Comparison of ENCODE assay signal across 1 cellular context in the genomic region with DNA sequence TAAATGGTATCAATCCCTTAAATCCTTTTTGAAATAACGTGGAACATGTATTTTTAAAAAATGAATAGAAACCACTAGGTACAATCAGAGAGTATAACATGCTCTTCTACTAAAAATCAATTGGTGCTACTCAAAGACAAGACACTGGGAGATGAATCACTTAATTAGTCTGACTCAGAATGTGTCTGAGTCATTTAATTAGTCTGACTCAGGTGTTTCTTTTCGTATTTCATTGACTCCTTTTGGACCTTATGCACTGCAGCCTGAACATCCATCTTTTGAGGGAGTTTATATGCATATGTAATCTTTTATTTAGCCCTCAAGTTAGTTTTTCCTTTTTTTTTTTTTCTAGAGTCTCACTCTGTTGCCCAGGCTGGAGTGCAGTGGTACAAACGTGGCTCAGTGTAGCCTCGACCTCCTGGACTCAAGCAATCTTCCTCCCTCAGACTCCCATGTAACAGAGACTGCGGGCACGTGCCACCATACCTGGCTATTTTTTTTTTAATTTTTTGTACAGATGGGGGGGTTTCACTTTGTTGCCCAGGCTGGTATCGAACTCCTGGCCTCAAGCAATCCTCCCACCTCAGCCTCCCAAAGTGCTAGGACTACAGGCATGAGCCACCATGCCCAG.
TF ChIP-seq lines count a peak whose summit lies in the region.

No MANE protein-coding gene starts in this region.

TF ChIP-seq in HCT116, 20 proteins besides CTCF, POLR2A, EP300 and RAD21 (continued from another document):
- TF ChIP-seq REST (IDR thresholded peaks at IDR 0.05; ENCODE audit: low read depth) (no peak), ZNF274 (IDR thresholded peaks at IDR 0.05; ENCODE audit: low read depth, low read length) (no peak), JUND (IDR thresholded peaks at IDR 0.05) (peak; percentile 98), SRF (IDR thresholded peaks at IDR 0.05; ENCODE audit: low read depth) (peak; percentile 82), TCF7L2 (IDR thresholded peaks at IDR 0.05; ENCODE audit: borderline replicate concordance, extremely low read depth, insufficient read depth, insufficient read length) (no peak), CBX3 (IDR thresholded peaks at IDR 0.05; ENCODE audit: low read depth) (peak; percentile 27; the same call in 1 of the 2 replicates), ZFX (IDR thresholded peaks at IDR 0.05) (no peak), CEBPB (IDR thresholded peaks at IDR 0.05; ENCODE audit: low read depth) (peak; percentile 60), POLR2AphosphoS5 (IDR thresholded peaks at IDR 0.05; ENCODE audit: low read depth, low read length) (no peak)
- TF ChIP-seq, protein P1, sequence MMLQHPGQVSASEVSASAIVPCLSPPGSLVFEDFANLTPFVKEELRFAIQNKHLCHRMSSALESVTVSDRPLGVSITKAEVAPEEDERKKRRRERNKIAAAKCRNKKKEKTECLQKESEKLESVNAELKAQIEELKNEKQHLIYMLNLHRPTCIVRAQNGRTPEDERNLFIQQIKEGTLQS (IDR thresholded peaks at IDR 0.05): no peak
